Comparison of ENCODE assay signal across 12 cellular contexts in the genomic region with DNA sequence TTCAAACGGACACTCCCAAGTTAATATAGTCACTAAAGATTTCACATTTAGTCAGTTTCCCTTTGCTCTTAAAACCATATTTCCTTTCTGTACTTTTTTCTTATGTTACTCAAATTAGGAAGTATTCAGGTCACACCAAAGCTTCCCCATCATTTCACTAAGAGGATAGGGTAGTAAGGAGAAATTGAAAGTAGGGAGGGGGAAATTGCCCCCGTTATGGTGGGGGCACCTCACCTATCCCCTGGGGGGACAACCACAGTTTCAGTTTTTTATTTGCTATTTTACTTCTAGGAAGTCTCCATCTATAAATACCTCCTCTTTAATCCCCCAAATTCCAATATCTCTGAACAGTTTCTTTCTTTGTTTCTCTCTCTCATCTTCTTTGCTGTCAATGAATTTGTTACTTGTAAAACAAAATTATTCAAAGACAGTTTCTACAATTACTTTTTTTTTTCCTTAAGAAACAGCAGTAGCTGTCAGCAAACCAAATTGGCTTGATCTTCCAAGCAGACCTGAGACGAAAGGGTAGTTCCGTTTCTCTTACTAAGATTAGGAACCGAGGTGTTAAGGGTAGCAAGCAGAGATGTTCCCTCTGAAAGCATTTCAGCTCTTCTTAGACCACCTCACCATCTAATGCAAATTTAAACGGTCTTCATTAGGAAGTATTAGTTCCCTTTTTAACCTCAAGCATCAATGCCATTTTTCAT.
DNase-seq lines count a peak whose midpoint lies in the region; ATAC-seq, FAIRE-seq and TF ChIP-seq lines count a peak whose summit lies in the region.
"Had no signal": no experiment of that assay in that cellular context is flagged by ENCODE, and none has a peak within 500 bp of the region (broad histone marks: within the 10 kb centered on the region; RNA-seq: fewer than 3 reads in every experiment).

No MANE protein-coding gene starts in this region.

- H3K4me1 Mint-ChIP-seq in activated B cell treated with CpG ODN at 0.5 μM for 24 hours (peaks cover 32% of the 10 kb centered on the region), HFFc6 (ENCODE audit: low read depth) (no peaks in the 10 kb centered on the region)

- POLR2A ChIA-PET in activated B cell treated with CpG ODN at 0.5 μM for 24 hours (lab: Charles Lee) = interaction anchor here (0.6 to 1.4 kb wide), 3 partner anchors 159 to 356 kb away, joined by 4 to 5 read pairs (median 5); no protein-coding TSS in a partner anchor

- no peak overlapping the region for H2AK5ac ChIP-seq in mesendoderm (ENCODE audit: low read length)

- H3K9me3 ChIP-seq in suprapubic skin = no peaks in the 10 kb centered on the region
- H3K9me3 ChIP-seq: SJSA1 had no signal

- H3K18ac ChIP-seq in mesendoderm (ENCODE audit: low read length) = no peak overlapping the region

- H3K36me3 Mint-ChIP-seq in activated B cell treated with CpG ODN at 0.5 μM for 24 hours (ENCODE audit: low read depth) (no peaks in the 10 kb centered on the region), HFFc6 (ENCODE audit: low read depth) (no peaks in the 10 kb centered on the region)

- DNase-seq in GM18507 (ENCODE audit: extremely low spot score, insufficient read length, low read depth) = peak; percentile 33
- no peak for DNase-seq in activated B cell treated with CpG ODN at 0.5 μM for 24 hours
- no peak for DNase-seq in suprapubic skin (ENCODE audit: low spot score in 2 of 2)
- DNase-seq in stimulated activated naive CD4-positive, alpha-beta T cell (lab: John Stamatoyannopoulos, UW) = no peak
- no peak for DNase-seq in mesendoderm
- DNase-seq in HFFc6 = no peak
- DNase-seq: DMS153, NCI-H2029 had no signal

- 77% methylated on average over 6 of the region's 6 CpGs for WGBS in suprapubic skin
- no CpG with 5 or more reads among the region's 6 CpGs for WGBS in mesendoderm (ENCODE audit: extremely low coverage, insufficient coverage, low lambda C conversion rate)

- no peak overlapping the region for H2BK15ac ChIP-seq in mesendoderm (replicated peaks; ENCODE audit: low read depth)

- H3K56ac ChIP-seq in mesendoderm (ENCODE audit: low read length) = no peak overlapping the region

- no peak overlapping the region for H3K23ac ChIP-seq in mesendoderm (ENCODE audit: low read length)

- H3K4me3 ChIP-seq in suprapubic skin = no peak overlapping the region
- no peak overlapping the region for H3K4me3 ChIP-seq in mesendoderm (ENCODE audit: low read length)
- H3K4me3 ChIP-seq: SJSA1 had no signal

- FAIRE-seq in GM18507 (lab: Jason Lieb, UNC) = peak; percentile 99
- FAIRE-seq: bronchial epithelial cell had no signal

- H3K9ac ChIP-seq in mesendoderm (ENCODE audit: low read length) = no peak overlapping the region

- H3K4me1 ChIP-seq in suprapubic skin = peaks cover 3% of the 10 kb centered on the region
- no peaks in the 10 kb centered on the region for H3K4me1 ChIP-seq in mesendoderm (ENCODE audit: control insufficient read depth, low read depth, low read length)
- H3K4me1 ChIP-seq: SJSA1 had no signal

- H3K36me3 ChIP-seq in suprapubic skin = no peaks in the 10 kb centered on the region
- no peaks in the 10 kb centered on the region for H3K36me3 ChIP-seq in mesendoderm (ENCODE audit: control insufficient read depth, insufficient read depth, low read length)
- H3K36me3 ChIP-seq: SJSA1 had no signal

- TF ChIP-seq POLR2A in suprapubic skin (IDR thresholded peaks at IDR 0.05) = no peak

- H3K4ac ChIP-seq in mesendoderm (ENCODE audit: low read depth, low read length) = no peak overlapping the region

- no peak overlapping the region for H3K4me2 ChIP-seq in mesendoderm (ENCODE audit: low read length)

- H3K27me3 Mint-ChIP-seq in activated B cell treated with CpG ODN at 0.5 μM for 24 hours (peaks cover 27% of the 10 kb centered on the region), HFFc6 (ENCODE audit: insufficient read depth) (peaks cover 18% of the 10 kb centered on the region)

- ATAC-seq in GM19468 (IDR thresholded peaks at IDR 0.05; ENCODE audit: extremely low read depth, unreplicated experiment) (peak; percentile 83), HG03025 (IDR thresholded peaks at IDR 0.05; ENCODE audit: low FRiP score, unreplicated experiment) (peak; percentile 89), activated B cell treated with CpG ODN at 0.5 μM for 24 hours (ENCODE audit: low read depth) (peak; percentile 90)

- H4K5ac ChIP-seq in mesendoderm (ENCODE audit: low read length) = no peak overlapping the region

- no peaks in the 10 kb centered on the region for H3K79me2 ChIP-seq in mesendoderm (ENCODE audit: control insufficient read depth, insufficient read depth, low read length)

- no peak overlapping the region for H2BK120ac ChIP-seq in mesendoderm (ENCODE audit: low read depth, low read length)

- H3K27me3 ChIP-seq in suprapubic skin (no peaks in the 10 kb centered on the region), mesendoderm (ENCODE audit: insufficient read depth, low read length, poor library complexity) (no peaks in the 10 kb centered on the region)
- H3K27me3 ChIP-seq: SJSA1 had no signal

- H3K27ac ChIP-seq in suprapubic skin (no peak overlapping the region), mesendoderm (ENCODE audit: low read depth, low read length) (no peak overlapping the region)
- H3K27ac ChIP-seq: SJSA1 had no signal

- H3K79me1 ChIP-seq in mesendoderm (ENCODE audit: low read length) = no peaks in the 10 kb centered on the region

- H3K9me3 Mint-ChIP-seq in activated B cell treated with CpG ODN at 0.5 μM for 24 hours = no peaks in the 10 kb centered on the region
- no peaks in the 10 kb centered on the region for H3K9me3 Mint-ChIP-seq in HFFc6

- TF ChIP-seq EP300 in suprapubic skin (IDR thresholded peaks at IDR 0.05) = no peak

- no peak for TF ChIP-seq CTCF in activated B cell treated with CpG ODN at 0.5 μM for 24 hours (IDR thresholded peaks at IDR 0.05)
- TF ChIP-seq CTCF in suprapubic skin (IDR thresholded peaks at IDR 0.05) = no peak
- TF ChIP-seq CTCF in HFFc6 (IDR thresholded peaks at IDR 0.05) = no peak

- H4K8ac ChIP-seq in mesendoderm (ENCODE audit: low read depth, low read length) = no peak overlapping the region

- no peak overlapping the region for H2BK5ac ChIP-seq in mesendoderm (ENCODE audit: low read length)

- H3K27ac Mint-ChIP-seq in activated B cell treated with CpG ODN at 0.5 μM for 24 hours (peak overlapping the region; percentile 74), HFFc6 (no peak overlapping the region)

- CTCF ChIA-PET in activated B cell treated with CpG ODN at 0.5 μM for 24 hours (lab: Charles Lee) = interaction anchor here (1.0 to 1.2 kb wide), 2 partner anchors 167 to 184 kb away, joined by 4 to 5 read pairs; no protein-coding TSS in a partner anchor

- H3K4me3 Mint-ChIP-seq in activated B cell treated with CpG ODN at 0.5 μM for 24 hours (peak overlapping the region; percentile 66), HFFc6 (no peak overlapping the region)

- intact Hi-C loops in activated B cell treated with CpG ODN at 0.5 μM for 24 hours (cut with micrococcal nuclease) = loop anchor here (2.0 kb wide), 4 partner anchors 21 to 193 kb away; a partner anchor contains a TSS
